1 cellular context compared by ENCODE assay signal in the genomic region with DNA sequence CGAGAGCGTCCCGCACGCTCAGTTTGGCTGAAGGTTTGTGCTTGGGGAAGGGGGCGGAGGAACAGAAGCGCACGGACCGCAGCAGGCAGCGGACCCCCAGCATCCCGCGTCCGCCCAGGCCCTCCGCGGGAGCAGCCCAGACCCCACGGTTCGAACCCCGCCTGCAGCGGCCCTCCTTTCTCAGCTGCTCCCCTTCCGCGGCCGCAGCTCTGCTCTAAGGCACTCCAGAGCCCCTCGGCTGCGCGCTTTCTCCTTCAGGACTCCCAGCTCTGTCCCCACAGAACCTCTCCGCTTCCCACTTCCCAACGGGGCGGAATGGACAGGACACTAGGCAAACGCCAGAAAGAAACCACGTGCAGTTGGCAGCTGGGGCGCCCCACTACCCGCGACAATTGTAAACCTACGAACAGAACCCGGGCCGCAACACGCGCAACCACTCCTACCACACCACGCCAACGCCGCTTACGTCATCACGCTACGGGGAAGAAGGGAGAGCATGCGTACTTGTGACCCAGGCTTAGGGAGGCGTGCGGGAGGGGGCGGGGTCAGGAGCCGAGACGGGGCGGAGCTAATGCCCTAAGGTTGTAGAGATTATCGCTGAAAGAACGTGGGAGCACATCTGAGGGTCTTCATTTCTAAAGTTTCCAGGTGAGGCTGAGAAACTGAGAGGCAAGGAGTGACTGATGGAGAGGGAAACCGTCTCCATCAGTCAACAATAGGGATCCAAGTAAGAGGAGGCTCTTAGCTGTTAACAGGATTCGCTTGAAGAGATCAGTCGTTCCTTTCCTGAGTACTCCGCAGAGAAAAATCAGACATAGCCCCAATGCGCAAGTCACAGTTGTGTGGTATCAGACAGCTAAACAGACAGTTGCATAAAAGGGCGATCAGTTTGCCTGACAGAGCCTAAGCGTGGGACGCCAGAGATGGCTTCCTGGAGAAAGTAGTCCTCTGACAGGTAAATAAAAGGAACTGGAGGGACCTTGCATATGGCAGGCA.
A peak's percentile ranks its signal among the peaks of the same experiment; 100 is the strongest.
TF ChIP-seq lines count a peak whose summit lies in the region.

A gene with protein sequence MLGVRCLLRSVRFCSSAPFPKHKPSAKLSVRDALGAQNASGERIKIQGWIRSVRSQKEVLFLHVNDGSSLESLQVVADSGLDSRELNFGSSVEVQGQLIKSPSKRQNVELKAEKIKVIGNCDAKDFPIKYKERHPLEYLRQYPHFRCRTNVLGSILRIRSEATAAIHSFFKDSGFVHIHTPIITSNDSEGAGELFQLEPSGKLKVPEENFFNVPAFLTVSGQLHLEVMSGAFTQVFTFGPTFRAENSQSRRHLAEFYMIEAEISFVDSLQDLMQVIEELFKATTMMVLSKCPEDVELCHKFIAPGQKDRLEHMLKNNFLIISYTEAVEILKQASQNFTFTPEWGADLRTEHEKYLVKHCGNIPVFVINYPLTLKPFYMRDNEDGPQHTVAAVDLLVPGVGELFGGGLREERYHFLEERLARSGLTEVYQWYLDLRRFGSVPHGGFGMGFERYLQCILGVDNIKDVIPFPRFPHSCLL (minus strand): TSS at position 479 of the 996 bp plus-strand sequence. CDS start 376 bp downstream, at position 103.

TF ChIP-seq in HepG2, 621 proteins besides CTCF, POLR2A, EP300 and RAD21 (continued from another document and continues in another):
- TF ChIP-seq, protein P1, sequence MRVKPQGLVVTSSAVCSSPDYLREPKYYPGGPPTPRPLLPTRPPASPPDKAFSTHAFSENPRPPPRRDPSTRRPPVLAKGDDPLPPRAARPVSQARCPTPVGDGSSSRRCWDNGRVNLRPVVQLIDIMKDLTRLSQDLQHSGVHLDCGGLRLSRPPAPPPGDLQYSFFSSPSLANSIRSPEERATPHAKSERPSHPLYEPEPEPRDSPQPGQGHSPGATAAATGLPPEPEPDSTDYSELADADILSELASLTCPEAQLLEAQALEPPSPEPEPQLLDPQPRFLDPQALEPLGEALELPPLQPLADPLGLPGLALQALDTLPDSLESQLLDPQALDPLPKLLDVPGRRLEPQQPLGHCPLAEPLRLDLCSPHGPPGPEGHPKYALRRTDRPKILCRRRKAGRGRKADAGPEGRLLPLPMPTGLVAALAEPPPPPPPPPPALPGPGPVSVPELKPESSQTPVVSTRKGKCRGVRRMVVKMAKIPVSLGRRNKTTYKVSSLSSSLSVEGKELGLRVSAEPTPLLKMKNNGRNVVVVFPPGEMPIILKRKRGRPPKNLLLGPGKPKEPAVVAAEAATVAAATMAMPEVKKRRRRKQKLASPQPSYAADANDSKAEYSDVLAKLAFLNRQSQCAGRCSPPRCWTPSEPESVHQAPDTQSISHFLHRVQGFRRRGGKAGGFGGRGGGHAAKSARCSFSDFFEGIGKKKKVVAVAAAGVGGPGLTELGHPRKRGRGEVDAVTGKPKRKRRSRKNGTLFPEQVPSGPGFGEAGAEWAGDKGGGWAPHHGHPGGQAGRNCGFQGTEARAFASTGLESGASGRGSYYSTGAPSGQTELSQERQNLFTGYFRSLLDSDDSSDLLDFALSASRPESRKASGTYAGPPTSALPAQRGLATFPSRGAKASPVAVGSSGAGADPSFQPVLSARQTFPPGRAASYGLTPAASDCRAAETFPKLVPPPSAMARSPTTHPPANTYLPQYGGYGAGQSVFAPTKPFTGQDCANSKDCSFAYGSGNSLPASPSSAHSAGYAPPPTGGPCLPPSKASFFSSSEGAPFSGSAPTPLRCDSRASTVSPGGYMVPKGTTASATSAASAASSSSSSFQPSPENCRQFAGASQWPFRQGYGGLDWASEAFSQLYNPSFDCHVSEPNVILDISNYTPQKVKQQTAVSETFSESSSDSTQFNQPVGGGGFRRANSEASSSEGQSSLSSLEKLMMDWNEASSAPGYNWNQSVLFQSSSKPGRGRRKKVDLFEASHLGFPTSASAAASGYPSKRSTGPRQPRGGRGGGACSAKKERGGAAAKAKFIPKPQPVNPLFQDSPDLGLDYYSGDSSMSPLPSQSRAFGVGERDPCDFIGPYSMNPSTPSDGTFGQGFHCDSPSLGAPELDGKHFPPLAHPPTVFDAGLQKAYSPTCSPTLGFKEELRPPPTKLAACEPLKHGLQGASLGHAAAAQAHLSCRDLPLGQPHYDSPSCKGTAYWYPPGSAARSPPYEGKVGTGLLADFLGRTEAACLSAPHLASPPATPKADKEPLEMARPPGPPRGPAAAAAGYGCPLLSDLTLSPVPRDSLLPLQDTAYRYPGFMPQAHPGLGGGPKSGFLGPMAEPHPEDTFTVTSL (CRISPR knock-in tag; IDR thresholded peaks at IDR 0.05; ENCODE audit: borderline replicate concordance) = no peak
- TF ChIP-seq, protein P2, sequence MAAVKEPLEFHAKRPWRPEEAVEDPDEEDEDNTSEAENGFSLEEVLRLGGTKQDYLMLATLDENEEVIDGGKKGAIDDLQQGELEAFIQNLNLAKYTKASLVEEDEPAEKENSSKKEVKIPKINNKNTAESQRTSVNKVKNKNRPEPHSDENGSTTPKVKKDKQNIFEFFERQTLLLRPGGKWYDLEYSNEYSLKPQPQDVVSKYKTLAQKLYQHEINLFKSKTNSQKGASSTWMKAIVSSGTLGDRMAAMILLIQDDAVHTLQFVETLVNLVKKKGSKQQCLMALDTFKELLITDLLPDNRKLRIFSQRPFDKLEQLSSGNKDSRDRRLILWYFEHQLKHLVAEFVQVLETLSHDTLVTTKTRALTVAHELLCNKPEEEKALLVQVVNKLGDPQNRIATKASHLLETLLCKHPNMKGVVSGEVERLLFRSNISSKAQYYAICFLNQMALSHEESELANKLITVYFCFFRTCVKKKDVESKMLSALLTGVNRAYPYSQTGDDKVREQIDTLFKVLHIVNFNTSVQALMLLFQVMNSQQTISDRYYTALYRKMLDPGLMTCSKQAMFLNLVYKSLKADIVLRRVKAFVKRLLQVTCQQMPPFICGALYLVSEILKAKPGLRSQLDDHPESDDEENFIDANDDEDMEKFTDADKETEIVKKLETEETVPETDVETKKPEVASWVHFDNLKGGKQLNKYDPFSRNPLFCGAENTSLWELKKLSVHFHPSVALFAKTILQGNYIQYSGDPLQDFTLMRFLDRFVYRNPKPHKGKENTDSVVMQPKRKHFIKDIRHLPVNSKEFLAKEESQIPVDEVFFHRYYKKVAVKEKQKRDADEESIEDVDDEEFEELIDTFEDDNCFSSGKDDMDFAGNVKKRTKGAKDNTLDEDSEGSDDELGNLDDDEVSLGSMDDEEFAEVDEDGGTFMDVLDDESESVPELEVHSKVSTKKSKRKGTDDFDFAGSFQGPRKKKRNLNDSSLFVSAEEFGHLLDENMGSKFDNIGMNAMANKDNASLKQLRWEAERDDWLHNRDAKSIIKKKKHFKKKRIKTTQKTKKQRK (IDR thresholded peaks at IDR 0.05; ENCODE audit: low read length) = no peak
- peak; percentile 79 for TF ChIP-seq RBFOX2 (IDR thresholded peaks at IDR 0.05; ENCODE audit: low read depth, low read length)
- TF ChIP-seq, protein P3, sequence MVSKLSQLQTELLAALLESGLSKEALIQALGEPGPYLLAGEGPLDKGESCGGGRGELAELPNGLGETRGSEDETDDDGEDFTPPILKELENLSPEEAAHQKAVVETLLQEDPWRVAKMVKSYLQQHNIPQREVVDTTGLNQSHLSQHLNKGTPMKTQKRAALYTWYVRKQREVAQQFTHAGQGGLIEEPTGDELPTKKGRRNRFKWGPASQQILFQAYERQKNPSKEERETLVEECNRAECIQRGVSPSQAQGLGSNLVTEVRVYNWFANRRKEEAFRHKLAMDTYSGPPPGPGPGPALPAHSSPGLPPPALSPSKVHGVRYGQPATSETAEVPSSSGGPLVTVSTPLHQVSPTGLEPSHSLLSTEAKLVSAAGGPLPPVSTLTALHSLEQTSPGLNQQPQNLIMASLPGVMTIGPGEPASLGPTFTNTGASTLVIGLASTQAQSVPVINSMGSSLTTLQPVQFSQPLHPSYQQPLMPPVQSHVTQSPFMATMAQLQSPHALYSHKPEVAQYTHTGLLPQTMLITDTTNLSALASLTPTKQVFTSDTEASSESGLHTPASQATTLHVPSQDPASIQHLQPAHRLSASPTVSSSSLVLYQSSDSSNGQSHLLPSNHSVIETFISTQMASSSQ (IDR thresholded peaks at IDR 0.05; ENCODE audit: low read depth) = no peak; the same call in 1 of the 2 replicates
- TF ChIP-seq, protein P3 (CRISPR knock-in tag; IDR thresholded peaks at IDR 0.05; ENCODE audit: borderline replicate concordance) = 0 out of 2 replicates have a peak, but pooled peaks have one; percentile 10
- TF ChIP-seq, protein P4, sequence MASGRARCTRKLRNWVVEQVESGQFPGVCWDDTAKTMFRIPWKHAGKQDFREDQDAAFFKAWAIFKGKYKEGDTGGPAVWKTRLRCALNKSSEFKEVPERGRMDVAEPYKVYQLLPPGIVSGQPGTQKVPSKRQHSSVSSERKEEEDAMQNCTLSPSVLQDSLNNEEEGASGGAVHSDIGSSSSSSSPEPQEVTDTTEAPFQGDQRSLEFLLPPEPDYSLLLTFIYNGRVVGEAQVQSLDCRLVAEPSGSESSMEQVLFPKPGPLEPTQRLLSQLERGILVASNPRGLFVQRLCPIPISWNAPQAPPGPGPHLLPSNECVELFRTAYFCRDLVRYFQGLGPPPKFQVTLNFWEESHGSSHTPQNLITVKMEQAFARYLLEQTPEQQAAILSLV (CRISPR knock-in tag; IDR thresholded peaks at IDR 0.05; ENCODE audit: borderline replicate concordance) = no peak
- TF ChIP-seq MYC (CRISPR knock-in tag; IDR thresholded peaks at IDR 0.05; ENCODE audit: borderline replicate concordance) = peak; percentile 88
- 0 out of 2 replicates have a peak, but pooled peaks have one; percentile 31 for TF ChIP-seq ZNF510 (CRISPR knock-in tag; IDR thresholded peaks at IDR 0.05; ENCODE audit: low read depth)
- TF ChIP-seq LCORL (IDR thresholded peaks at IDR 0.05) = no peak
- 0 out of 2 replicates have a peak, but pooled peaks have one; percentile 17 for TF ChIP-seq LCORL (CRISPR knock-in tag; IDR thresholded peaks at IDR 0.05)
- TF ChIP-seq SYNCRIP (IDR thresholded peaks at IDR 0.05; ENCODE audit: insufficient read depth, low read depth, low read length) = no peak
- no peak for TF ChIP-seq ZNF773 (CRISPR knock-in tag; IDR thresholded peaks at IDR 0.05; ENCODE audit: borderline replicate concordance)
- 0 out of 2 replicates have a peak, but pooled peaks have one; percentile 24 for TF ChIP-seq REPIN1 (CRISPR knock-in tag; IDR thresholded peaks at IDR 0.05; ENCODE audit: borderline replicate concordance, low read depth)
- TF ChIP-seq, protein P5, sequence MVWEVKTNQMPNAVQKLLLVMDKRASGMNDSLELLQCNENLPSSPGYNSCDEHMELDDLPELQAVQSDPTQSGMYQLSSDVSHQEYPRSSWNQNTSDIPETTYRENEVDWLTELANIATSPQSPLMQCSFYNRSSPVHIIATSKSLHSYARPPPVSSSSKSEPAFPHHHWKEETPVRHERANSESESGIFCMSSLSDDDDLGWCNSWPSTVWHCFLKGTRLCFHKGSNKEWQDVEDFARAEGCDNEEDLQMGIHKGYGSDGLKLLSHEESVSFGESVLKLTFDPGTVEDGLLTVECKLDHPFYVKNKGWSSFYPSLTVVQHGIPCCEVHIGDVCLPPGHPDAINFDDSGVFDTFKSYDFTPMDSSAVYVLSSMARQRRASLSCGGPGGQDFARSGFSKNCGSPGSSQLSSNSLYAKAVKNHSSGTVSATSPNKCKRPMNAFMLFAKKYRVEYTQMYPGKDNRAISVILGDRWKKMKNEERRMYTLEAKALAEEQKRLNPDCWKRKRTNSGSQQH (CRISPR knock-in tag; IDR thresholded peaks at IDR 0.05; ENCODE audit: low read depth) = no peak
- TF ChIP-seq TEAD2 (CRISPR knock-in tag; IDR thresholded peaks at IDR 0.05) = no peak
- no peak for TF ChIP-seq ZMYM3 (CRISPR knock-in tag; IDR thresholded peaks at IDR 0.05)
- peak; percentile 96 for TF ChIP-seq HNRNPLL (IDR thresholded peaks at IDR 0.05; ENCODE audit: low read depth, low read length, poor library complexity, severe bottlenecking)
- peak; percentile 84; the same call in 1 of the 2 replicates for TF ChIP-seq REL (CRISPR knock-in tag; conservative IDR thresholded peaks at IDR 0.05)
- TF ChIP-seq, protein P6, sequence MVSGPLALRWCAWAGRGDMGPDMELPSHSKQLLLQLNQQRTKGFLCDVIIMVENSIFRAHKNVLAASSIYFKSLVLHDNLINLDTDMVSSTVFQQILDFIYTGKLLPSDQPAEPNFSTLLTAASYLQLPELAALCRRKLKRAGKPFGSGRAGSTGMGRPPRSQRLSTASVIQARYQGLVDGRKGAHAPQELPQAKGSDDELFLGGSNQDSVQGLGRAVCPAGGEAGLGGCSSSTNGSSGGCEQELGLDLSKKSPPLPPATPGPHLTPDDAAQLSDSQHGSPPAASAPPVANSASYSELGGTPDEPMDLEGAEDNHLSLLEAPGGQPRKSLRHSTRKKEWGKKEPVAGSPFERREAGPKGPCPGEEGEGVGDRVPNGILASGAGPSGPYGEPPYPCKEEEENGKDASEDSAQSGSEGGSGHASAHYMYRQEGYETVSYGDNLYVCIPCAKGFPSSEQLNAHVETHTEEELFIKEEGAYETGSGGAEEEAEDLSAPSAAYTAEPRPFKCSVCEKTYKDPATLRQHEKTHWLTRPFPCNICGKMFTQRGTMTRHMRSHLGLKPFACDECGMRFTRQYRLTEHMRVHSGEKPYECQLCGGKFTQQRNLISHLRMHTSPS (CRISPR knock-in tag; IDR thresholded peaks at IDR 0.05; ENCODE audit: low read depth) = no peak
- TF ChIP-seq, protein P7, sequence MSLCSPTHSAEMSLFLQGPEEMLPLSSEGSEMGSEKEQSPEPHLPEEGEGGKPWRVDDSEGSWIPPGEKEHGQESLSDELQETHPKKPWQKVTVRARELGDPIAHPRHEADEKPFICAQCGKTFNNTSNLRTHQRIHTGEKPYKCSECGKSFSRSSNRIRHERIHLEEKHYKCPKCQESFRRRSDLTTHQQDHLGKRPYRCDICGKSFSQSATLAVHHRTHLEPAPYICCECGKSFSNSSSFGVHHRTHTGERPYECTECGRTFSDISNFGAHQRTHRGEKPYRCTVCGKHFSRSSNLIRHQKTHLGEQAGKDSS (CRISPR knock-in tag; IDR thresholded peaks at IDR 0.05; ENCODE audit: borderline replicate concordance, low read depth) = peak; percentile 18
- no peak for TF ChIP-seq NR2F6 (IDR thresholded peaks at IDR 0.05)
- TF ChIP-seq NR2F6 (CRISPR knock-in tag; IDR thresholded peaks at IDR 0.05) = no peak
